Comparison of ENCODE assay signal across 25 cellular contexts in genomic region chr12:48838048-48838447, GRCh38.
"Had no signal": no experiment of that assay in that cellular context is flagged by ENCODE, and none has a peak within 500 bp of the region (broad histone marks: within the 10 kb centered on the region; RNA-seq: fewer than 3 reads in every experiment).

No MANE protein-coding gene starts in this region.

- H3K27ac ChIP-seq: hepatocyte, left ventricle myocardium inferior, neural progenitor cell, pancreas, prostate gland, sigmoid colon, spleen, tibial nerve, uterus had no signal

- H3K27me3 ChIP-seq: hepatocyte, neural progenitor cell, pancreas, sigmoid colon, spleen, tibial nerve, uterus had no signal

- H3K9me3 ChIP-seq: left ventricle myocardium inferior, pancreas, prostate gland, sigmoid colon, spleen, tibial nerve, uterus had no signal

- H3K4me1 Mint-ChIP-seq: mesothelial cell of epicardium; naive B cell; natural killer cell; nephron progenitor cell; neural progenitor cell; stimulated activated memory B cell treated with anti-CD40 and anti-IgM and Interleukin-4, amounts not matched to agents 10 μg/mL and 1 μg/mL and 100 μg/mL, for 72 hours; stimulated activated naive CD8-positive, alpha-beta T cell treated with anti-CD3 and anti-CD28 coated beads, Interleukin-15, amount 100 ng/mL, for 72 hours had no signal

- FAIRE-seq: pancreas, small intestine had no signal

- H3K4me3 ChIP-seq: hepatocyte, left ventricle myocardium inferior, lung, neural progenitor cell, pancreas, prostate gland, sigmoid colon, spleen, tibial nerve, uterus had no signal

- DNase-seq: islet precursor cell; left ventricle myocardium inferior; mesendoderm; naive B cell; natural killer cell; nephron progenitor cell; pancreas; retina; sigmoid colon; small intestine; spleen; stimulated activated CD4-positive, alpha-beta T cell treated with anti-CD3 and anti-CD28 coated beads, Interleukin-4, amount 100 ng/mL, for 24 hours; stimulated activated naive CD4-positive, alpha-beta T cell treated with Interleukin-2 at 50 U/mL for 16 hours; stimulated activated naive CD8-positive, alpha-beta T cell treated with anti-CD3 and anti-CD28 coated beads, Interleukin-15, amount 100 ng/mL, for 72 hours; substantia nigra; uterus had no signal

- H3K27ac Mint-ChIP-seq: mesothelial cell of epicardium; natural killer cell; neural progenitor cell; stimulated activated memory B cell treated with anti-CD40 and anti-IgM and Interleukin-4, amounts not matched to agents 10 μg/mL and 1 μg/mL and 100 μg/mL, for 72 hours; type B pancreatic cell had no signal

- H3K9me3 Mint-ChIP-seq: mesothelial cell of epicardium; naive B cell; natural killer cell; nephron progenitor cell; neural progenitor cell; stimulated activated memory B cell treated with anti-CD40 and anti-IgM and Interleukin-4, amounts not matched to agents 10 μg/mL and 1 μg/mL and 100 μg/mL, for 72 hours; stimulated activated naive CD8-positive, alpha-beta T cell treated with anti-CD3 and anti-CD28 coated beads, Interleukin-15, amount 100 ng/mL, for 72 hours; type B pancreatic cell had no signal

- H3K36me3 ChIP-seq: uterus had no signal

- H3K4me2 ChIP-seq: hepatocyte, neural progenitor cell had no signal

- H3K4me3 Mint-ChIP-seq: mesothelial cell of epicardium; naive B cell; natural killer cell; nephron progenitor cell; neural progenitor cell; stimulated activated memory B cell treated with anti-CD40 and anti-IgM and Interleukin-4, amounts not matched to agents 10 μg/mL and 1 μg/mL and 100 μg/mL, for 72 hours; stimulated activated naive CD8-positive, alpha-beta T cell treated with anti-CD3 and anti-CD28 coated beads, Interleukin-15, amount 100 ng/mL, for 72 hours; type B pancreatic cell had no signal

- H3K79me2 ChIP-seq: hepatocyte had no signal

- H2AFZ ChIP-seq: hepatocyte, neural progenitor cell had no signal

- H3K4me1 ChIP-seq: left ventricle myocardium inferior, neural progenitor cell, pancreas, prostate gland, sigmoid colon, spleen, tibial nerve, uterus had no signal

- H3K27me3 Mint-ChIP-seq: naive B cell; stimulated activated memory B cell treated with anti-CD40 and anti-IgM and Interleukin-4, amounts not matched to agents 10 μg/mL and 1 μg/mL and 100 μg/mL, for 72 hours; stimulated activated naive CD8-positive, alpha-beta T cell treated with anti-CD3 and anti-CD28 coated beads, Interleukin-15, amount 100 ng/mL, for 72 hours; type B pancreatic cell had no signal

- ATAC-seq: natural killer cell; pancreas; right cardiac atrium; stimulated activated memory B cell treated with anti-CD40 and anti-IgM and Interleukin-4, amounts not matched to agents 10 μg/mL and 1 μg/mL and 100 μg/mL, for 72 hours; stimulated activated naive CD8-positive, alpha-beta T cell treated with anti-CD3 and anti-CD28 coated beads, Interleukin-15, amount 100 ng/mL, for 72 hours had no signal

- H3K9ac ChIP-seq: neural progenitor cell had no signal
